28 cellular contexts compared by ENCODE assay signal in genomic region chr1:6572653-6573383, GRCh38. TPM values are rescaled to one million over a fixed set of nuclear protein-coding genes. Genes with fewer than 3 reads are reported as not detected.
DNase-seq lines count a peak whose midpoint lies in the region; ATAC-seq, FAIRE-seq and TF ChIP-seq lines count a peak whose summit lies in the region.
"Had no signal": no experiment of that assay in that cellular context is flagged by ENCODE, and none has a peak within 500 bp of the region (broad histone marks: within the 10 kb centered on the region; RNA-seq: fewer than 3 reads in every experiment).

No MANE protein-coding gene starts in this region.

- no peaks in the 10 kb centered on the region for H3K9me2 ChIP-seq in OCI-LY1 (ENCODE audit: low read depth, low read length)

- no peak overlapping the region for H3K4me3 Mint-ChIP-seq in activated naive CD8-positive, alpha-beta T cell treated with anti-CD3 and anti-CD28 coated beads, Interleukin-2, amount 10 ng/mL, durations not matched to agents 7 days and 5 days
- no peak overlapping the region for H3K4me3 Mint-ChIP-seq in activated naive CD8-positive, alpha-beta T cell treated with anti-CD3 and anti-CD28 coated beads, Interleukin-2, amount 50 U/mL, for 24 hours
- H3K4me3 Mint-ChIP-seq in T-helper 2 cell treated with Interferon-gamma antibody and Interleukin-4, amounts not matched to agents 5 μg/mL and 100 μg/mL, for 36 hours: no peak overlapping the region
- H3K4me3 Mint-ChIP-seq: CD4-positive, alpha-beta memory T cell had no signal

- FAIRE-seq in GM12878 (lab: Jason Lieb, UNC): no peak

- H3K27ac Mint-ChIP-seq in activated naive CD8-positive, alpha-beta T cell treated with anti-CD3 and anti-CD28 coated beads, Interleukin-2, amount 10 ng/mL, durations not matched to agents 7 days and 5 days: peak overlapping the region; percentile 68
- H3K27ac Mint-ChIP-seq in activated naive CD8-positive, alpha-beta T cell treated with anti-CD3 and anti-CD28 coated beads, Interleukin-2, amount 50 U/mL, for 24 hours: no peak overlapping the region
- H3K27ac Mint-ChIP-seq in T-helper 2 cell treated with Interferon-gamma antibody and Interleukin-4, amounts not matched to agents 5 μg/mL and 100 μg/mL, for 36 hours: no peak overlapping the region

- TF ChIP-seq EP300 in GM12878 (IDR thresholded peaks at IDR 0.05; ENCODE audit: borderline replicate concordance in 1 of 2, control insufficient read depth in 1 of 2, low read depth in 2 of 2, low read length in 2 of 2): no peak

- ATAC-seq in activated naive CD8-positive, alpha-beta T cell treated with anti-CD3 and anti-CD28 coated beads, Interleukin-2, amount 10 ng/mL, durations not matched to agents 7 days and 5 days (ENCODE audit: low read depth): no peak
- no peak for ATAC-seq in activated naive CD8-positive, alpha-beta T cell treated with anti-CD3 and anti-CD28 coated beads, Interleukin-2, amount 50 U/mL, for 24 hours
- ATAC-seq in GM12878 (no peak), GM18867 (IDR thresholded peaks at IDR 0.05; ENCODE audit: unreplicated experiment) (no peak)
- ATAC-seq: Right ventricle myocardium inferior had no signal

- peak overlapping the region; percentile 28 for H3K27ac ChIP-seq in OCI-LY1 (ENCODE audit: low read depth, low read length, poor library complexity, severe bottlenecking)
- H3K27ac ChIP-seq in GM12878 (ENCODE audit: control insufficient read depth, insufficient read depth): no peak overlapping the region
- no peak overlapping the region for H3K27ac ChIP-seq in osteoblast (ENCODE audit: low read depth, low read length)
- H3K27ac ChIP-seq: HL-60, PC-9, SJCRH30 had no signal

- H3K4me2 ChIP-seq in OCI-LY1 (ENCODE audit: low read length) (no peak overlapping the region), GM12878 (ENCODE audit: control insufficient read depth, insufficient read depth) (no peak overlapping the region), osteoblast (ENCODE audit: insufficient read depth, low read length) (no peak overlapping the region)
- H3K4me2 ChIP-seq: PC-9 had no signal

- in situ Hi-C loops in GM12878 (cut with MboI): no loop called here

- no peaks in the 10 kb centered on the region for H3K36me3 Mint-ChIP-seq in activated naive CD8-positive, alpha-beta T cell treated with anti-CD3 and anti-CD28 coated beads, Interleukin-2, amount 10 ng/mL, durations not matched to agents 7 days and 5 days
- H3K36me3 Mint-ChIP-seq in activated naive CD8-positive, alpha-beta T cell treated with anti-CD3 and anti-CD28 coated beads, Interleukin-2, amount 50 U/mL, for 24 hours (ENCODE audit: low read depth): no peaks in the 10 kb centered on the region
- no peaks in the 10 kb centered on the region for H3K36me3 Mint-ChIP-seq in T-helper 2 cell treated with Interferon-gamma antibody and Interleukin-4, amounts not matched to agents 5 μg/mL and 100 μg/mL, for 36 hours (ENCODE audit: low read depth)

- RAD21 ChIA-PET in GM12878 (lab: Charles Lee; ENCODE audit: unreplicated experiment): no interaction called here

- H3K9ac ChIP-seq in OCI-LY1 (ENCODE audit: low read length): no peak overlapping the region; the same call in 1 of the 2 replicates
- H3K9ac ChIP-seq in GM12878 (ENCODE audit: control insufficient read depth, insufficient read depth, low read length): no peak overlapping the region

- H3F3A ChIP-seq in OCI-LY1 (ENCODE audit: insufficient read depth, low read length): no peaks in the 10 kb centered on the region

- BruUV-seq in GM12878 (replicated peaks; lab: Mats Ljungman, UMichigan): no TSS peak

- H3K9me3 ChIP-seq in OCI-LY1 (ENCODE audit: low read length) (peaks cover 12% of the 10 kb centered on the region), GM12878 (replicated peaks; ENCODE audit: control insufficient read depth, insufficient read depth, low read length) (no peaks in the 10 kb centered on the region; the same call in 1 of the 3 replicates), osteoblast (ENCODE audit: low read depth, low read length) (peaks cover 3% of the 10 kb centered on the region)
- H3K9me3 ChIP-seq: SJCRH30 had no signal

- H3K36me3 ChIP-seq in OCI-LY1 (ENCODE audit: insufficient read depth, low read length) (peaks cover 11% of the 10 kb centered on the region), GM12878 (ENCODE audit: control insufficient read depth in 2 of 2, insufficient read depth in 2 of 2, low read length in 1 of 2) (no peaks in the 10 kb centered on the region), osteoblast (ENCODE audit: insufficient read depth, low read length) (no peaks in the 10 kb centered on the region)
- H3K36me3 ChIP-seq: SJCRH30 had no signal

- H3K4me1 Mint-ChIP-seq in activated naive CD8-positive, alpha-beta T cell treated with anti-CD3 and anti-CD28 coated beads, Interleukin-2, amount 10 ng/mL, durations not matched to agents 7 days and 5 days: peaks cover 17% of the 10 kb centered on the region
- no peaks in the 10 kb centered on the region for H3K4me1 Mint-ChIP-seq in activated naive CD8-positive, alpha-beta T cell treated with anti-CD3 and anti-CD28 coated beads, Interleukin-2, amount 50 U/mL, for 24 hours
- peaks cover 6% of the 10 kb centered on the region for H3K4me1 Mint-ChIP-seq in T-helper 2 cell treated with Interferon-gamma antibody and Interleukin-4, amounts not matched to agents 5 μg/mL and 100 μg/mL, for 36 hours (ENCODE audit: low read depth)
- H3K4me1 Mint-ChIP-seq: CD4-positive, alpha-beta memory T cell had no signal

- CTCF ChIA-PET in GM12878 (lab: Yijun Ruan, JAX): interaction anchor here (1.2 kb wide), 1 partner anchor 18 kb away, joined by 4 read pairs; the partner anchor contains the start of genes NOL9 and TAS1R1

- no peak overlapping the region for H3K4me3 ChIP-seq in OCI-LY1 (ENCODE audit: low read depth, low read length, poor library complexity, severe bottlenecking)
- H3K4me3 ChIP-seq in GM12878: no peak overlapping the region
- H3K4me3 ChIP-seq in osteoblast (ENCODE audit: insufficient read depth, low read length): no peak overlapping the region
- H3K4me3 ChIP-seq: PC-9, SJCRH30 had no signal

- peaks cover 10% of the 10 kb centered on the region for H3K27me3 Mint-ChIP-seq in activated naive CD8-positive, alpha-beta T cell treated with anti-CD3 and anti-CD28 coated beads, Interleukin-2, amount 10 ng/mL, durations not matched to agents 7 days and 5 days
- H3K27me3 Mint-ChIP-seq in activated naive CD8-positive, alpha-beta T cell treated with anti-CD3 and anti-CD28 coated beads, Interleukin-2, amount 50 U/mL, for 24 hours: no peaks in the 10 kb centered on the region
- H3K27me3 Mint-ChIP-seq in T-helper 2 cell treated with Interferon-gamma antibody and Interleukin-4, amounts not matched to agents 5 μg/mL and 100 μg/mL, for 36 hours (ENCODE audit: low read depth): peaks cover 10% of the 10 kb centered on the region

- H4K20me1 ChIP-seq in OCI-LY1 (ENCODE audit: insufficient read depth, low read length) (no peaks in the 10 kb centered on the region), GM12878 (ENCODE audit: control insufficient read depth, insufficient read depth) (no peaks in the 10 kb centered on the region), osteoblast (ENCODE audit: insufficient read depth, low read length) (no peaks in the 10 kb centered on the region)

- TF ChIP-seq CTCF in OCI-LY1 (IDR thresholded peaks at IDR 0.05; ENCODE audit: low read length) (no peak), GM12878 (IDR thresholded peaks at IDR 0.05 in 2 of 3, conservative IDR thresholded peaks at IDR 0.05 in 1 of 3; ENCODE audit: control insufficient read depth in 2 of 3, extremely low read depth in 1 of 3, insufficient read depth in 1 of 3, low read depth in 3 of 3, low read length in 3 of 3) (no peak), osteoblast (IDR thresholded peaks at IDR 0.05; ENCODE audit: extremely low read depth, low read depth, low read length) (no peak)

- H3K4me1 ChIP-seq in OCI-LY1 (ENCODE audit: insufficient read depth, low read length, severe bottlenecking) (peaks cover 43% of the 10 kb centered on the region), GM12878 (ENCODE audit: control insufficient read depth, insufficient read depth, low read length) (no peaks in the 10 kb centered on the region), osteoblast (ENCODE audit: insufficient read depth, low read length) (peaks cover 3% of the 10 kb centered on the region)

- SMC1A ChIA-PET in GM12878 (lab: Charles Lee; ENCODE audit: uncharacterized antibody, unreplicated experiment): no interaction called here

- intact Hi-C loops in GM12878 (cut with micrococcal nuclease; ENCODE audit: unreplicated experiment): no loop called here

- POLR2A ChIA-PET in activated naive CD8-positive, alpha-beta T cell treated with anti-CD3 and anti-CD28 coated beads, Interleukin-2, amount 10 ng/mL, durations not matched to agents 7 days and 5 days (lab: Charles Lee): no interaction called here
- POLR2A ChIA-PET in GM12878 (lab: Charles Lee): no interaction called here

- H3K79me2 ChIP-seq in OCI-LY1 (ENCODE audit: insufficient read depth, low read length): no peaks in the 10 kb centered on the region
- H3K79me2 ChIP-seq in GM12878 (ENCODE audit: control insufficient read depth, insufficient read depth, low read length): no peaks in the 10 kb centered on the region
- no peaks in the 10 kb centered on the region for H3K79me2 ChIP-seq in osteoblast (ENCODE audit: insufficient read depth, low read length)

- 49% methylated on average over 12 of the region's 12 CpGs for WGBS in GM12878 (ENCODE audit: insufficient coverage, insufficient replicate concordance, low lambda C conversion rate, missing lambda C conversion rate)

- TF ChIP-seq RAD21 in GM12878 (IDR thresholded peaks at IDR 0.05; ENCODE audit: insufficient read depth, low read depth, low read length): no peak

- H3K27me3 ChIP-seq in OCI-LY1 (ENCODE audit: insufficient read depth, low read length) (no peaks in the 10 kb centered on the region), GM12878 (replicated peaks in 1 of 2; ENCODE audit: control insufficient read depth in 2 of 2, insufficient read depth in 2 of 2, low read length in 1 of 2) (no peaks in the 10 kb centered on the region), osteoblast (ENCODE audit: insufficient read depth, low read length) (peaks cover 16% of the 10 kb centered on the region)
- H3K27me3 ChIP-seq: SJCRH30 had no signal

- TF ChIP-seq POLR2A in GM12878 (IDR thresholded peaks at IDR 0.05; ENCODE audit: low read depth, low read length): no peak

- no peak overlapping the region for H2AFZ ChIP-seq in OCI-LY1 (ENCODE audit: low read length)
- no peak overlapping the region for H2AFZ ChIP-seq in GM12878 (ENCODE audit: control insufficient read depth, low read depth, low read length)
- H2AFZ ChIP-seq in osteoblast (ENCODE audit: low read length): no peak overlapping the region
- H2AFZ ChIP-seq: PC-9 had no signal

- H3K9me3 Mint-ChIP-seq in activated naive CD8-positive, alpha-beta T cell treated with anti-CD3 and anti-CD28 coated beads, Interleukin-2, amount 10 ng/mL, durations not matched to agents 7 days and 5 days: peaks cover 2% of the 10 kb centered on the region
- no peaks in the 10 kb centered on the region for H3K9me3 Mint-ChIP-seq in activated naive CD8-positive, alpha-beta T cell treated with anti-CD3 and anti-CD28 coated beads, Interleukin-2, amount 50 U/mL, for 24 hours
- no peaks in the 10 kb centered on the region for H3K9me3 Mint-ChIP-seq in T-helper 2 cell treated with Interferon-gamma antibody and Interleukin-4, amounts not matched to agents 5 μg/mL and 100 μg/mL, for 36 hours

- DNase-seq in activated naive CD8-positive, alpha-beta T cell treated with anti-CD3 and anti-CD28 coated beads, Interleukin-2, amount 10 ng/mL, durations not matched to agents 7 days and 5 days: no peak
- no peak for DNase-seq in activated naive CD8-positive, alpha-beta T cell treated with anti-CD3 and anti-CD28 coated beads, Interleukin-2, amount 50 U/mL, for 24 hours
- no peak for DNase-seq in GM12878 (ENCODE audit: low read depth, low spot score)
- peak; percentile 41 for DNase-seq in osteoblast (ENCODE audit: insufficient read length, low spot score, missing footprints)
- DNase-seq in T-helper 2 cell treated with Interferon-gamma antibody and Interleukin-4, amounts not matched to agents 5 μg/mL and 100 μg/mL, for 36 hours (ENCODE audit: low spot score): no peak
- DNase-seq: C1 segment of cervical spinal cord; CD4-positive, alpha-beta memory T cell; COR-L47; DMS53; Karpas-422; NCI-H1105 treated with DMSO at 0.1 percent for 48 hours; NCI-H146; NCI-H1930; NCI-H2107; NCI-H446; NCI-H524 treated with DMSO at 0.1 percent for 48 hours; NCI-H774; PC-9; SJCRH30 had no signal

RNA-seq across cellular contexts. Expression of gene ZBTB48, which starts 7.0 kb away (rescaled TPM):
- total RNA-seq in activated naive CD8-positive, alpha-beta T cell treated with anti-CD3 and anti-CD28 coated beads, Interleukin-2, amount 10 ng/mL, durations not matched to agents 7 days and 5 days: 10 to 100 TPM; 42.7 to 52.9 TPM
- total RNA-seq in GM12878 (2013; cell fraction: nucleolus; rRNA removed): 40.4 and 45.4 TPM in 2 replicates
- total RNA-seq in GM12878 (2014; rRNA removed): 13.6 and 16.3 TPM in 2 replicates
- 14.5 and 18.8 TPM in 2 replicates for total RNA-seq in GM12878 (2014; rRNA removed; fragmentation: Illumina TruSeq; extraction: Trizol)
- 23.6 and 27.8 TPM in 2 replicates for total RNA-seq in GM12878 (2021)
- 8.7 TPM for polyA plus RNA-seq in GM12878 (2011; ENCODE audit: low read depth)
- 10.8 and 17.2 TPM in 2 replicates for polyA plus RNA-seq in GM12878 (2011; rRNA removed)
- polyA plus RNA-seq in GM12878 (2011; cell fraction: cytosol; rRNA removed): 19.4 and 33.6 TPM in 2 replicates
- 68.9 and 75.7 TPM in 2 replicates for polyA plus RNA-seq in GM12878 (2011; cell fraction: nucleus; rRNA removed)
- 21.0 and 24.5 TPM in 2 replicates for polyA plus RNA-seq in GM12878 (2012)
- polyA plus RNA-seq in GM12878 (2014; fragmentation: Illumina TruSeq; extraction: Trizol): 7.6 and 9.9 TPM in 2 replicates
- 1 to 10 TPM in 1 of 2 experiments, under 1 TPM in 1; 1.00 to 3.3 TPM for polyA plus RNA-seq in GM12878 (2014; fragmentation: Nextera tagmentation; extraction: Ambion mirVana)
- polyA plus RNA-seq in GM12878 (2014; rRNA removed): 25.3 and 26.3 TPM in 2 replicates
- polyA plus RNA-seq in GM12878 (2016; fragmentation: Nextera tagmentation; extraction: Ambion mirVana): 10 to 100 TPM; 16.3 to 18.7 TPM
- 11.6 and 23.8 TPM in 2 replicates for polyA minus RNA-seq in GM12878 (2011; rRNA and poly(A)+ RNA removed)
- polyA minus RNA-seq in GM12878 (2011; cell fraction: cytosol; rRNA and poly(A)+ RNA removed): 8.4 and 10.8 TPM in 2 replicates
- 20.1 and 31.1 TPM in 2 replicates for polyA minus RNA-seq in GM12878 (2011; cell fraction: nucleus; rRNA and poly(A)+ RNA removed)
- 11.5 and 14.5 TPM in 2 replicates for total RNA-seq in osteoblast

RNA-seq across cellular contexts. Expression of gene TAS1R1, which starts 17.7 kb away (rescaled TPM):
- total RNA-seq in activated naive CD8-positive, alpha-beta T cell treated with anti-CD3 and anti-CD28 coated beads, Interleukin-2, amount 10 ng/mL, durations not matched to agents 7 days and 5 days: not detected
- not detected in 2 replicates for total RNA-seq in GM12878 (2013; cell fraction: nucleolus; rRNA removed)
- total RNA-seq in GM12878 (2014; rRNA removed) (not detected in 2 replicates), GM12878 (2014; rRNA removed; fragmentation: Illumina TruSeq; extraction: Trizol) (not detected in 2 replicates), GM12878 (2021) (0.11 TPM in 1 of 2 replicates, not detected in the other), osteoblast (under 0.01 and 0.29 TPM in 2 replicates)
- polyA plus RNA-seq in GM12878 (2011; ENCODE audit: low read depth): not detected
- polyA plus RNA-seq in GM12878 (2011; rRNA removed) (not detected in 2 replicates), GM12878 (2014; fragmentation: Illumina TruSeq; extraction: Trizol) (0.03 TPM in 1 of 2 replicates, not detected in the other), GM12878 (2014; fragmentation: Nextera tagmentation; extraction: Ambion mirVana) (under 1 TPM in 1 of 2 experiments, not detected in 1; 0.04 TPM), GM12878 (2014; rRNA removed) (0.06 and 0.10 TPM in 2 replicates), GM12878 (2016; fragmentation: Nextera tagmentation; extraction: Ambion mirVana) (not detected)
- 0.03 TPM in 1 of 2 replicates, not detected in the other for polyA plus RNA-seq in GM12878 (2011; cell fraction: cytosol; rRNA removed)
- polyA plus RNA-seq in GM12878 (2011; cell fraction: nucleus; rRNA removed): 0.04 TPM in 1 of 2 replicates, not detected in the other
- polyA plus RNA-seq in GM12878 (2012): 0.14 and 0.38 TPM in 2 replicates
- polyA minus RNA-seq in GM12878 (2011; rRNA and poly(A)+ RNA removed): not detected in 2 replicates
- not detected in 2 replicates for polyA minus RNA-seq in GM12878 (2011; cell fraction: cytosol; rRNA and poly(A)+ RNA removed)
- polyA minus RNA-seq in GM12878 (2011; cell fraction: nucleus; rRNA and poly(A)+ RNA removed): not detected in 2 replicates
- total RNA-seq: A673; CD4-positive, alpha-beta memory T cell; Daoy; G401; H4; PC-9; Right ventricle myocardium inferior; RPMI7951 had no signal
- polyA plus RNA-seq: CD4-positive, alpha-beta memory T cell had no signal

RNA-seq across cellular contexts. Expression of gene NOL9, which starts 18.5 kb away (rescaled TPM):
- 10 to 100 TPM; 37.6 to 40.8 TPM for total RNA-seq in activated naive CD8-positive, alpha-beta T cell treated with anti-CD3 and anti-CD28 coated beads, Interleukin-2, amount 10 ng/mL, durations not matched to agents 7 days and 5 days
- 125 and 145 TPM in 2 replicates for total RNA-seq in GM12878 (2013; cell fraction: nucleolus; rRNA removed)
- 23.0 and 24.9 TPM in 2 replicates for total RNA-seq in GM12878 (2014; rRNA removed)
- 23.5 and 23.6 TPM in 2 replicates for total RNA-seq in GM12878 (2014; rRNA removed; fragmentation: Illumina TruSeq; extraction: Trizol)
- total RNA-seq in GM12878 (2021): 28.7 and 35.9 TPM in 2 replicates
- 5.3 TPM for polyA plus RNA-seq in GM12878 (2011; ENCODE audit: low read depth)
- 29.7 and 30.9 TPM in 2 replicates for polyA plus RNA-seq in GM12878 (2011; rRNA removed)
- polyA plus RNA-seq in GM12878 (2011; cell fraction: cytosol; rRNA removed): 14.0 and 16.3 TPM in 2 replicates
- 24.0 and 27.3 TPM in 2 replicates for polyA plus RNA-seq in GM12878 (2011; cell fraction: nucleus; rRNA removed)
- polyA plus RNA-seq in GM12878 (2012): 5.8 and 10.7 TPM in 2 replicates
- polyA plus RNA-seq in GM12878 (2014; fragmentation: Illumina TruSeq; extraction: Trizol): 10.9 and 14.0 TPM in 2 replicates
- polyA plus RNA-seq in GM12878 (2014; fragmentation: Nextera tagmentation; extraction: Ambion mirVana): 1 to 10 TPM; 3.9 to 4.3 TPM
- polyA plus RNA-seq in GM12878 (2014; rRNA removed): 17.5 and 23.8 TPM in 2 replicates
- 10 to 100 TPM; 22.9 to 24.6 TPM for polyA plus RNA-seq in GM12878 (2016; fragmentation: Nextera tagmentation; extraction: Ambion mirVana)
- 29.7 and 38.8 TPM in 2 replicates for polyA minus RNA-seq in GM12878 (2011; rRNA and poly(A)+ RNA removed)
- 12.1 and 15.4 TPM in 2 replicates for polyA minus RNA-seq in GM12878 (2011; cell fraction: cytosol; rRNA and poly(A)+ RNA removed)
- 19.2 and 33.0 TPM in 2 replicates for polyA minus RNA-seq in GM12878 (2011; cell fraction: nucleus; rRNA and poly(A)+ RNA removed)
- 31.1 and 32.1 TPM in 2 replicates for total RNA-seq in osteoblast

RNA-seq across cellular contexts. Expression of gene KLHL21, which starts 29.9 kb away (rescaled TPM):
- total RNA-seq in activated naive CD8-positive, alpha-beta T cell treated with anti-CD3 and anti-CD28 coated beads, Interleukin-2, amount 10 ng/mL, durations not matched to agents 7 days and 5 days: 10 to 100 TPM; 39.0 to 42.0 TPM
- 16.3 and 18.5 TPM in 2 replicates for total RNA-seq in GM12878 (2013; cell fraction: nucleolus; rRNA removed)
- total RNA-seq in GM12878 (2014; rRNA removed) (7.9 and 10.1 TPM in 2 replicates), GM12878 (2014; rRNA removed; fragmentation: Illumina TruSeq; extraction: Trizol) (3.5 and 3.9 TPM in 2 replicates), GM12878 (2021) (11.0 and 12.2 TPM in 2 replicates), osteoblast (76.3 and 86.1 TPM in 2 replicates)
- 4.6 TPM for polyA plus RNA-seq in GM12878 (2011; ENCODE audit: low read depth)
- polyA plus RNA-seq in GM12878 (2011; rRNA removed) (1.9 and 2.5 TPM in 2 replicates), GM12878 (2014; fragmentation: Illumina TruSeq; extraction: Trizol) (1.5 and 4.2 TPM in 2 replicates), GM12878 (2014; fragmentation: Nextera tagmentation; extraction: Ambion mirVana) (1 to 10 TPM in 1 of 2 experiments, under 1 TPM in 1; 0.76 to 1.2 TPM), GM12878 (2014; rRNA removed) (6.3 and 7.3 TPM in 2 replicates), GM12878 (2016; fragmentation: Nextera tagmentation; extraction: Ambion mirVana) (1 to 10 TPM; 7.7 to 9.2 TPM)
- polyA plus RNA-seq in GM12878 (2011; cell fraction: cytosol; rRNA removed): 4.4 and 4.5 TPM in 2 replicates
- polyA plus RNA-seq in GM12878 (2011; cell fraction: nucleus; rRNA removed): 9.7 and 11.7 TPM in 2 replicates
- 10.8 and 15.1 TPM in 2 replicates for polyA plus RNA-seq in GM12878 (2012)
- 6.1 and 12.7 TPM in 2 replicates for polyA minus RNA-seq in GM12878 (2011; rRNA and poly(A)+ RNA removed)
- 5.2 and 9.1 TPM in 2 replicates for polyA minus RNA-seq in GM12878 (2011; cell fraction: cytosol; rRNA and poly(A)+ RNA removed)
- 5.9 and 8.9 TPM in 2 replicates for polyA minus RNA-seq in GM12878 (2011; cell fraction: nucleus; rRNA and poly(A)+ RNA removed)

RNA-seq across cellular contexts. Expression of gene PHF13, which starts 40.7 kb away (rescaled TPM):
- 10 to 100 TPM; 12.1 TPM for total RNA-seq in activated naive CD8-positive, alpha-beta T cell treated with anti-CD3 and anti-CD28 coated beads, Interleukin-2, amount 10 ng/mL, durations not matched to agents 7 days and 5 days
- 8.1 and 8.4 TPM in 2 replicates for total RNA-seq in GM12878 (2013; cell fraction: nucleolus; rRNA removed)
- 5.1 and 5.7 TPM in 2 replicates for total RNA-seq in GM12878 (2014; rRNA removed)
- 4.4 and 4.6 TPM in 2 replicates for total RNA-seq in GM12878 (2014; rRNA removed; fragmentation: Illumina TruSeq; extraction: Trizol)
- total RNA-seq in GM12878 (2021): 15.4 and 15.6 TPM in 2 replicates
- polyA plus RNA-seq in GM12878 (2011; ENCODE audit: low read depth): 9.0 TPM
- 4.9 and 5.1 TPM in 2 replicates for polyA plus RNA-seq in GM12878 (2011; rRNA removed)
- polyA plus RNA-seq in GM12878 (2011; cell fraction: cytosol; rRNA removed): 4.1 and 5.2 TPM in 2 replicates
- polyA plus RNA-seq in GM12878 (2011; cell fraction: nucleus; rRNA removed): 13.9 and 15.6 TPM in 2 replicates
- polyA plus RNA-seq in GM12878 (2012): 14.2 and 16.0 TPM in 2 replicates
- 6.1 and 8.2 TPM in 2 replicates for polyA plus RNA-seq in GM12878 (2014; fragmentation: Illumina TruSeq; extraction: Trizol)
- 1 to 10 TPM in 1 of 2 experiments, under 1 TPM in 1; 0.87 to 1.9 TPM for polyA plus RNA-seq in GM12878 (2014; fragmentation: Nextera tagmentation; extraction: Ambion mirVana)
- polyA plus RNA-seq in GM12878 (2014; rRNA removed): 6.4 and 8.2 TPM in 2 replicates
- polyA plus RNA-seq in GM12878 (2016; fragmentation: Nextera tagmentation; extraction: Ambion mirVana): 1 to 10 TPM; 4.8 to 5.2 TPM
- 4.2 and 6.0 TPM in 2 replicates for polyA minus RNA-seq in GM12878 (2011; rRNA and poly(A)+ RNA removed)
- polyA minus RNA-seq in GM12878 (2011; cell fraction: cytosol; rRNA and poly(A)+ RNA removed): 3.0 and 3.1 TPM in 2 replicates
- 1.7 and 3.3 TPM in 2 replicates for polyA minus RNA-seq in GM12878 (2011; cell fraction: nucleus; rRNA and poly(A)+ RNA removed)
- 13.4 and 16.8 TPM in 2 replicates for total RNA-seq in osteoblast
